In genomic region chr15:88221836-88222235, GRCh38 we compare ENCODE assay signal across 27 cellular contexts.
"Had no signal": no experiment of that assay in that cellular context is flagged by ENCODE, and none has a peak within 500 bp of the region (broad histone marks: within the 10 kb centered on the region; RNA-seq: fewer than 3 reads in every experiment).

No MANE protein-coding gene starts in this region.

- H3K36me3 ChIP-seq: SJSA1 had no signal

- H3K4me2 ChIP-seq: KMS-11, PC-9, SK-N-SH had no signal

- DNase-seq: Karpas-422, KBM-7, MM.1S, MV-4-11, NCI-H1092, NCI-H1105, NCI-H1436 treated with DMSO at 0.1 percent for 48 hours, NCI-H1694 treated with DMSO at 0.1 percent for 48 hours, NCI-H187 treated with DMSO at 0.1 percent for 48 hours, NCI-H2029, NCI-H2081, NCI-H2171 treated with DMSO at 0.1 percent for 48 hours, NCI-H2227 treated with DMSO at 0.1 percent for 48 hours, NCI-H345, NCI-H446, NCI-H510A treated with DMSO at 0.1 percent for 48 hours, NCI-H524 treated with DMSO at 0.1 percent for 48 hours, NCI-H526 treated with DMSO at 0.1 percent for 48 hours, NCI-H774, PC-9, SHP77, SK-N-SH, SW 1271, T-helper 1 cell had no signal

- H3K4me1 ChIP-seq: SJSA1 had no signal

- H3K4me3 ChIP-seq: PC-9, SJSA1 had no signal

- H3K27me3 ChIP-seq: SJSA1 had no signal

- H3K9me3 ChIP-seq: SJSA1, SK-N-SH had no signal

- H3K9ac ChIP-seq: KMS-11, SK-N-SH had no signal

- H2AFZ ChIP-seq: PC-9 had no signal

- H3K27ac ChIP-seq: KMS-11, PC-9, RWPE1, SJSA1 had no signal
